10 cellular contexts compared by ENCODE assay signal in the genomic region with DNA sequence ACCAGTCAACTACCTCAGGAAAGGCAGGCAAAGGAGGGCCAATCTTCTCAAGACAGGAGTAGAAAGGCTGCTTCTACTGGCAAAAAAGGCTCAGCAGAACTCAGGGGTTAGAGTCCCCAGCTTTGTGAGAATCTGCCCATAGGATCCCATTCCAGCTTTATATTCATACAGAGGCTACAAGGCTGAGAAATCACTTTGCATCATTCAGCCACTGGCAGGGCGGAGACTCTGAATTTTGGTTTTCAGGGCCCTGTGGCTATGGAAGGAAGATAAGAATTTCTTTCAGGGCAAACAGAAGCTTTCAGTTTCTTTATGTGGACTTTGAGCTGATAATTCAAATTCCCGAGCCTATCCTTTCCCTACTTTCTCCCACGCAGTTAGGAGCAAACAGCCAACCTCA.
DNase-seq lines count a peak whose midpoint lies in the region; ATAC-seq and FAIRE-seq lines count a peak whose summit lies in the region.
"Had no signal": no experiment of that assay in that cellular context is flagged by ENCODE, and none has a peak within 500 bp of the region (broad histone marks: within the 10 kb centered on the region; RNA-seq: fewer than 3 reads in every experiment).

No MANE protein-coding gene starts in this region.

- peak overlapping the region; percentile 90 for H3K27ac Mint-ChIP-seq in activated CD4-positive, alpha-beta T cell treated with anti-CD3 and anti-CD28 coated beads, Interleukin-2, amount 10 ng/mL, durations not matched to agents 24 days and 14 days
- H3K27ac Mint-ChIP-seq: dendritic cell treated with granulocyte-macrophage colony-stimulating factor and Interleukin-4, amounts not matched to agents 40 ng/mL and 50 ng/mL, for 4 days had no signal

- intact Hi-C loops in activated CD4-positive, alpha-beta T cell treated with anti-CD3 and anti-CD28 coated beads, Interleukin-2, amount 10 ng/mL, durations not matched to agents 24 days and 14 days (cut with micrococcal nuclease), result loop anchor here (10.0 kb wide), 1 partner anchor 1388 kb away; no protein-coding TSS in a partner anchor

- FAIRE-seq in RCC 7860 (lab: Jason Lieb, UNC), result no peak

- DNase-seq in activated CD4-positive, alpha-beta T cell treated with anti-CD3 and anti-CD28 coated beads, Interleukin-2, amount 10 ng/mL, durations not matched to agents 24 days and 14 days, result peak; percentile 65
- DNase-seq in activated CD4-positive, alpha-beta T cell treated with anti-CD3 and anti-CD28 coated beads for 1 hour, result no peak
- peak; percentile 1 for DNase-seq in SW480 (ENCODE audit: low spot score)
- peak; percentile 9 for DNase-seq in renal cortical epithelial cell (ENCODE audit: low read depth)
- no peak for DNase-seq in RCC 7860 (ENCODE audit: low spot score)
- no peak for DNase-seq in inferior parietal cortex (ENCODE audit: extremely low spot score)
- DNase-seq: stimulated activated CD8-positive, alpha-beta memory T cell treated with anti-CD3 and anti-CD28 coated beads, Interleukin-4, amount 100 ng/mL, for 48 hours had no signal

- peaks cover 8% of the 10 kb centered on the region for H3K9me3 Mint-ChIP-seq in activated CD4-positive, alpha-beta T cell treated with anti-CD3 and anti-CD28 coated beads, Interleukin-2, amount 10 ng/mL, durations not matched to agents 24 days and 14 days
- H3K9me3 Mint-ChIP-seq: dendritic cell treated with granulocyte-macrophage colony-stimulating factor and Interleukin-4, amounts not matched to agents 40 ng/mL and 50 ng/mL, for 4 days had no signal

- peaks cover 8% of the 10 kb centered on the region for H3K36me3 Mint-ChIP-seq in activated CD4-positive, alpha-beta T cell treated with anti-CD3 and anti-CD28 coated beads, Interleukin-2, amount 10 ng/mL, durations not matched to agents 24 days and 14 days (ENCODE audit: low read depth)

- ATAC-seq in HG02798 (IDR thresholded peaks at IDR 0.05; ENCODE audit: poor library complexity, unreplicated experiment), result peak; percentile 52
- no peak for ATAC-seq in HG03520 (IDR thresholded peaks at IDR 0.05; ENCODE audit: unreplicated experiment)

- H3K4me3 Mint-ChIP-seq in activated CD4-positive, alpha-beta T cell treated with anti-CD3 and anti-CD28 coated beads, Interleukin-2, amount 10 ng/mL, durations not matched to agents 24 days and 14 days, result peak overlapping the region; percentile 64
- H3K4me3 Mint-ChIP-seq: dendritic cell treated with granulocyte-macrophage colony-stimulating factor and Interleukin-4, amounts not matched to agents 40 ng/mL and 50 ng/mL, for 4 days had no signal

- H3K4me1 Mint-ChIP-seq in activated CD4-positive, alpha-beta T cell treated with anti-CD3 and anti-CD28 coated beads, Interleukin-2, amount 10 ng/mL, durations not matched to agents 24 days and 14 days, result peaks cover 52% of the 10 kb centered on the region

- no peaks in the 10 kb centered on the region for H3K27me3 Mint-ChIP-seq in activated CD4-positive, alpha-beta T cell treated with anti-CD3 and anti-CD28 coated beads, Interleukin-2, amount 10 ng/mL, durations not matched to agents 24 days and 14 days
- H3K27me3 Mint-ChIP-seq: dendritic cell treated with granulocyte-macrophage colony-stimulating factor and Interleukin-4, amounts not matched to agents 40 ng/mL and 50 ng/mL, for 4 days had no signal

Comparison
In these comparisons a context has a peak if more than half of its experiments do, and no peak if none do; other contexts are left out.
1. DNase-seq: peak in activated CD4-positive, alpha-beta T cell treated with anti-CD3 and anti-CD28 coated beads, Interleukin-2, amount 10 ng/mL, durations not matched to agents 24 days and 14 days (single experiment), SW480 (single experiment) and renal cortical epithelial cell (single experiment); none in activated CD4-positive, alpha-beta T cell treated with anti-CD3 and anti-CD28 coated beads for 1 hour (single experiment), RCC 7860 (single experiment) and inferior parietal cortex (single experiment).